Comparison of ENCODE assay signal across 1 cellular context in the genomic region with DNA sequence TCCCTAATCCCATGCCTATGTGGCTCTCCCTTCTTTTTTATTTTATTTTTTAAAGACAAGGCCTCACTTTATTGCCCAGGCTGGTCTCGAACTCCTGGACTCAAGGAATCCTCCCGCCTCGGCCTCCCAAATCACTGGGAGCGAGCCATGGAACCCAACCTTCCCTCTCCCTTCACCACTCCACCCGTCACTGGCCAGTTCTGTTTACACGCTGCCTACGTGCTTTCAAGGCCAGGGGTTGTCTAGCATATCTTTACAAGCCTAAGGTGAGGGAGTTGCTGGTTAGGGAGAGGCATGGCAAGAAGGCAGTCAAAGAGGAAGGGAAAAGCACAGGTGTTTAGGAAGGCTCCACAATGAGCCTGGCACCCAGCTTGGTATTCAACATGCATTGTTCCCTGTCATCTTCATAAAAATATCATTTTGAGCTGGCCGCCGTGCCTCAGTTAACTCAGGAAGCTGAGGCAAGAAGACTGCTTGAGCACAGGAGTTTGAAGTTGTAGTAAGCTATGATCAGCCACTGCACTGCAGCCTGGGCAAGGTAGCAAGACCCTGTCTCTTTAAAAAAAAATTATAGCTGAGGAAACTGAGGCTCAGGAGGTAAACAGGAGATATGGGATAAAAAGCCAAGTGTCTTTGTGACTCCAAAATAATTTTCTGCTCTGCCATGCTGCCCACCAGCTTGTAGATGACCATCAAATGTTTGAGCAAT.
A peak's percentile ranks its signal among the peaks of the same experiment; 100 is the strongest.
TF ChIP-seq lines count a peak whose summit lies in the region.

No MANE protein-coding gene starts in this region.

TF ChIP-seq in K562, 482 proteins besides CTCF, POLR2A, EP300 and RAD21:
- TF ChIP-seq ZNF121 (CRISPR knock-in tag; conservative IDR thresholded peaks at IDR 0.05) (peak; percentile 54), SMARCA5 (IDR thresholded peaks at IDR 0.05) (no peak), ZSCAN29 (IDR thresholded peaks at IDR 0.05) (no peak), ZNF561 (CRISPR knock-in tag; conservative IDR thresholded peaks at IDR 0.05) (no peak), RBM25 (IDR thresholded peaks at IDR 0.05; ENCODE audit: low read depth, low read length, severe bottlenecking) (peak; percentile 36)
